ENCODE assay signal across 15 cellular contexts in genomic region chr13:99022953-99023352, GRCh38.
"Had no signal": no experiment of that assay in that cellular context is flagged by ENCODE, and none has a peak within 500 bp of the region (broad histone marks: within the 10 kb centered on the region; RNA-seq: fewer than 3 reads in every experiment).

No MANE protein-coding gene starts in this region.

- H3K27ac Mint-ChIP-seq: activated CD4-positive, alpha-beta T cell treated with anti-CD3 and anti-CD28 coated beads, Interleukin-2, amount 10 ng/mL, durations not matched to agents 24 days and 14 days; activated CD8-positive, alpha-beta T cell treated with anti-CD3 and anti-CD28 coated beads, Interleukin-2, amount 10 ng/mL, durations not matched to agents 7 days and 5 days; activated T-cell treated with anti-CD3 and anti-CD28 coated beads, Interleukin-2, amount 50 U/mL, for 24 hours; natural killer cell; stimulated activated memory B cell treated with anti-CD40 and anti-IgM and Interleukin-4, amounts not matched to agents 10 μg/mL and 1 μg/mL and 100 μg/mL, for 72 hours had no signal

- H3K9me3 Mint-ChIP-seq: activated naive CD4-positive, alpha-beta T cell treated with anti-CD3 and anti-CD28 coated beads, Interleukin-2, amount 10 ng/mL, durations not matched to agents 7 days and 5 days; activated T-cell treated with anti-CD3 and anti-CD28 coated beads, Interleukin-2, amount 50 U/mL, for 24 hours; natural killer cell; stimulated activated memory B cell treated with anti-CD40 and anti-IgM and Interleukin-4, amounts not matched to agents 10 μg/mL and 1 μg/mL and 100 μg/mL, for 72 hours had no signal

- H3K27ac ChIP-seq: brain microvascular endothelial cell, coronary artery, pancreas, sigmoid colon, spleen had no signal

- H3K27me3 Mint-ChIP-seq: activated CD4-positive, alpha-beta T cell treated with anti-CD3 and anti-CD28 coated beads, Interleukin-2, amount 10 ng/mL, durations not matched to agents 24 days and 14 days; activated naive CD4-positive, alpha-beta T cell treated with anti-CD3 and anti-CD28 coated beads, Interleukin-2, amount 10 ng/mL, durations not matched to agents 7 days and 5 days; activated T-cell treated with anti-CD3 and anti-CD28 coated beads, Interleukin-2, amount 50 U/mL, for 24 hours; stimulated activated memory B cell treated with anti-CD40 and anti-IgM and Interleukin-4, amounts not matched to agents 10 μg/mL and 1 μg/mL and 100 μg/mL, for 72 hours had no signal

- FAIRE-seq: pancreas had no signal

- H3K4me3 ChIP-seq: coronary artery, pancreas, sigmoid colon, spleen had no signal

- H3K9me3 ChIP-seq: pancreas, sigmoid colon, spleen had no signal

- H3K36me3 ChIP-seq: brain microvascular endothelial cell, pancreas, sigmoid colon, spleen had no signal

- DNase-seq: activated CD4-positive, alpha-beta T cell treated with anti-CD3 and anti-CD28 coated beads, Interleukin-2, amount 10 ng/mL, durations not matched to agents 24 days and 14 days; activated CD4-positive, CD25-positive, alpha-beta regulatory T cell; activated CD8-positive, alpha-beta T cell treated with anti-CD3 and anti-CD28 coated beads, Interleukin-2, amount 10 ng/mL, durations not matched to agents 7 days and 5 days; activated naive CD4-positive, alpha-beta T cell treated with anti-CD3 and anti-CD28 coated beads, Interleukin-2, amount 10 ng/mL, durations not matched to agents 7 days and 5 days; activated T-cell treated with anti-CD3 and anti-CD28 coated beads, Interleukin-2, amount 50 U/mL, for 24 hours; aorta; brain microvascular endothelial cell; erythroblast; natural killer cell; pancreas; sigmoid colon; spleen; stimulated activated CD4-positive, alpha-beta T cell treated with anti-CD3 and anti-CD28 coated beads, Interleukin-4, amount 100 ng/mL, for 4 hours had no signal

- ATAC-seq: activated CD8-positive, alpha-beta T cell treated with anti-CD3 and anti-CD28 coated beads, Interleukin-2, amount 10 ng/mL, durations not matched to agents 7 days and 5 days; natural killer cell; pancreas; stimulated activated memory B cell treated with anti-CD40 and anti-IgM and Interleukin-4, amounts not matched to agents 10 μg/mL and 1 μg/mL and 100 μg/mL, for 72 hours had no signal

- H3K4me3 Mint-ChIP-seq: activated CD4-positive, alpha-beta T cell treated with anti-CD3 and anti-CD28 coated beads, Interleukin-2, amount 10 ng/mL, durations not matched to agents 24 days and 14 days; activated CD8-positive, alpha-beta T cell treated with anti-CD3 and anti-CD28 coated beads, Interleukin-2, amount 10 ng/mL, durations not matched to agents 7 days and 5 days; activated naive CD4-positive, alpha-beta T cell treated with anti-CD3 and anti-CD28 coated beads, Interleukin-2, amount 10 ng/mL, durations not matched to agents 7 days and 5 days; activated T-cell treated with anti-CD3 and anti-CD28 coated beads, Interleukin-2, amount 50 U/mL, for 24 hours; natural killer cell; stimulated activated memory B cell treated with anti-CD40 and anti-IgM and Interleukin-4, amounts not matched to agents 10 μg/mL and 1 μg/mL and 100 μg/mL, for 72 hours had no signal

- H3K36me3 Mint-ChIP-seq: natural killer cell; stimulated activated memory B cell treated with anti-CD40 and anti-IgM and Interleukin-4, amounts not matched to agents 10 μg/mL and 1 μg/mL and 100 μg/mL, for 72 hours had no signal
